ENCODE assay signal across 1 cellular context in the genomic region with DNA sequence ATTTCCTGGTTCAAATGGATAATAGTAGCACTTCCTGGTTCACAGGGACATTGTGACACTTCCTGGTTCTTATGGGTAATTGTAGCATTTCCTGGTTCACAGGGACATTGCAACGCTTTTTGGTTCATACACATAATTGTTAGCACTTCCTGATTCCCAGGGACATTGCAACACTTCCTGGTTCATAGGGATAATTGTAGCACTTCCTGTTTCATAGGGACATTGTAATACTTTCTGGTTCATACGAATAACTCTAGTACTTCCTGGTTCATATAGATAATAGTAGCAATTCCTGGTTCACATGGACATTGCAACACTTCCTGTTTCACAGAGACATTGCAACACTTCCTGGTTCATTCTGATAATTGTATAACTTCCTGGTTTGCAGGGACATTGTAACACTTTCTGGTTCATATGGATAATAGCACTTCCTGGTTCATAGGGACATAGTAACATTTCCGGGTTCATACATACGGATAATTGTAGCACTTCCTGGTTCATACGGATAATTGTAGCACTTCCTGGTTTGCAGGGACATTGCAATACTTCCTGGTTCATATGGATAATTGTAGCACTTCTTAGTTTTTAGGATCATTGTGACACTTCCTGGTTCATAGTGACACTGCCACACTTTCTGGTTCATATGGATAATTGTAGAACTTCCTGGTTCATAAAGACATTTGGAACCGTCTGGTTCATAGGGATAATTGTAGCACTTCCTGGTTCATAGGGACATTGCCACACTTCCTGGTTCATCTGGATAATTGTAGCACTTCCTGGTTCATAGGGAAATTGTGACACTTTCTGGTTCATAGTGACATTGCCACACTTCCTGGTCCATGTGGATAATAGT.
A peak's percentile ranks its signal among the peaks of the same experiment; 100 is the strongest.
TF ChIP-seq lines count a peak whose summit lies in the region.

No MANE protein-coding gene starts in this region.

TF ChIP-seq in GM12878, 131 proteins besides CTCF, POLR2A, EP300 and RAD21 (continued from another document):
- TF ChIP-seq CHD2 (IDR thresholded peaks at IDR 0.05; ENCODE audit: borderline replicate concordance, low read depth, low read length) (no peak), GABPA (IDR thresholded peaks at IDR 0.05; ENCODE audit: low read depth) (peak; percentile 76; the same call in 1 of the 2 replicates), CBX3 (IDR thresholded peaks at IDR 0.05; ENCODE audit: borderline replicate concordance, low read depth) (no peak), BMI1 (IDR thresholded peaks at IDR 0.05; ENCODE audit: borderline replicate concordance) (no peak), NFYA (IDR thresholded peaks at IDR 0.05; ENCODE audit: borderline replicate concordance, low read depth, low read length) (no peak), SPI1 (IDR thresholded peaks at IDR 0.05; ENCODE audit: borderline replicate concordance, insufficient read depth, low read depth, low read length) (peak; percentile 2; the same call in 1 of the 2 replicates), SREBF1 (IDR thresholded peaks at IDR 0.05; ENCODE audit: low read length) (no peak), ZNF622 (IDR thresholded peaks at IDR 0.05) (no peak), ZNF274 (IDR thresholded peaks at IDR 0.05; ENCODE audit: insufficient read depth, insufficient read length) (no peak), SMAD5 (IDR thresholded peaks at IDR 0.05; ENCODE audit: low read depth) (no peak), BACH1 (IDR thresholded peaks at IDR 0.05; ENCODE audit: borderline replicate concordance) (no peak), NFXL1 (IDR thresholded peaks at IDR 0.05; ENCODE audit: borderline replicate concordance) (no peak), RB1 (IDR thresholded peaks at IDR 0.05; ENCODE audit: borderline replicate concordance) (no peak), ESRRA (IDR thresholded peaks at IDR 0.05; ENCODE audit: low read length) (no peak), BRCA1 (IDR thresholded peaks at IDR 0.05; ENCODE audit: low read depth, low read length) (no peak), SMAD1 (IDR thresholded peaks at IDR 0.05; ENCODE audit: low read depth, partially characterized antibody) (no peak), KLF5 (IDR thresholded peaks at IDR 0.05; ENCODE audit: partially characterized antibody) (no peak)
- TF ChIP-seq, protein P1, sequence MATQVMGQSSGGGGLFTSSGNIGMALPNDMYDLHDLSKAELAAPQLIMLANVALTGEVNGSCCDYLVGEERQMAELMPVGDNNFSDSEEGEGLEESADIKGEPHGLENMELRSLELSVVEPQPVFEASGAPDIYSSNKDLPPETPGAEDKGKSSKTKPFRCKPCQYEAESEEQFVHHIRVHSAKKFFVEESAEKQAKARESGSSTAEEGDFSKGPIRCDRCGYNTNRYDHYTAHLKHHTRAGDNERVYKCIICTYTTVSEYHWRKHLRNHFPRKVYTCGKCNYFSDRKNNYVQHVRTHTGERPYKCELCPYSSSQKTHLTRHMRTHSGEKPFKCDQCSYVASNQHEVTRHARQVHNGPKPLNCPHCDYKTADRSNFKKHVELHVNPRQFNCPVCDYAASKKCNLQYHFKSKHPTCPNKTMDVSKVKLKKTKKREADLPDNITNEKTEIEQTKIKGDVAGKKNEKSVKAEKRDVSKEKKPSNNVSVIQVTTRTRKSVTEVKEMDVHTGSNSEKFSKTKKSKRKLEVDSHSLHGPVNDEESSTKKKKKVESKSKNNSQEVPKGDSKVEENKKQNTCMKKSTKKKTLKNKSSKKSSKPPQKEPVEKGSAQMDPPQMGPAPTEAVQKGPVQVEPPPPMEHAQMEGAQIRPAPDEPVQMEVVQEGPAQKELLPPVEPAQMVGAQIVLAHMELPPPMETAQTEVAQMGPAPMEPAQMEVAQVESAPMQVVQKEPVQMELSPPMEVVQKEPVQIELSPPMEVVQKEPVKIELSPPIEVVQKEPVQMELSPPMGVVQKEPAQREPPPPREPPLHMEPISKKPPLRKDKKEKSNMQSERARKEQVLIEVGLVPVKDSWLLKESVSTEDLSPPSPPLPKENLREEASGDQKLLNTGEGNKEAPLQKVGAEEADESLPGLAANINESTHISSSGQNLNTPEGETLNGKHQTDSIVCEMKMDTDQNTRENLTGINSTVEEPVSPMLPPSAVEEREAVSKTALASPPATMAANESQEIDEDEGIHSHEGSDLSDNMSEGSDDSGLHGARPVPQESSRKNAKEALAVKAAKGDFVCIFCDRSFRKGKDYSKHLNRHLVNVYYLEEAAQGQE (IDR thresholded peaks at IDR 0.05; ENCODE audit: low read depth, low read length) = no peak
- TF ChIP-seq, protein P2, sequence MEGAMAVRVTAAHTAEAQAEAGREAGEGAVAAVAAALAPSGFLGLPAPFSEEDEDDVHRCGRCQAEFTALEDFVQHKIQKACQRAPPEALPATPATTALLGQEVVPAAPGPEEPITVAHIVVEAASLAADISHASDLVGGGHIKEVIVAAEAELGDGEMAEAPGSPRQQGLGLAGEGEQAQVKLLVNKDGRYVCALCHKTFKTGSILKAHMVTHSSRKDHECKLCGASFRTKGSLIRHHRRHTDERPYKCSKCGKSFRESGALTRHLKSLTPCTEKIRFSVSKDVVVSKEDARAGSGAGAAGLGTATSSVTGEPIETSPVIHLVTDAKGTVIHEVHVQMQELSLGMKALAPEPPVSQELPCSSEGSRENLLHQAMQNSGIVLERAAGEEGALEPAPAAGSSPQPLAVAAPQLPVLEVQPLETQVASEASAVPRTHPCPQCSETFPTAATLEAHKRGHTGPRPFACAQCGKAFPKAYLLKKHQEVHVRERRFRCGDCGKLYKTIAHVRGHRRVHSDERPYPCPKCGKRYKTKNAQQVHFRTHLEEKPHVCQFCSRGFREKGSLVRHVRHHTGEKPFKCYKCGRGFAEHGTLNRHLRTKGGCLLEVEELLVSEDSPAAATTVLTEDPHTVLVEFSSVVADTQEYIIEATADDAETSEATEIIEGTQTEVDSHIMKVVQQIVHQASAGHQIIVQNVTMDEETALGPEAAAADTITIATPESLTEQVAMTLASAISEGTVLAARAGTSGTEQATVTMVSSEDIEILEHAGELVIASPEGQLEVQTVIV (IDR thresholded peaks at IDR 0.05; ENCODE audit: borderline replicate concordance, partially characterized antibody) = peak; percentile 40
- TF ChIP-seq, protein P3, sequence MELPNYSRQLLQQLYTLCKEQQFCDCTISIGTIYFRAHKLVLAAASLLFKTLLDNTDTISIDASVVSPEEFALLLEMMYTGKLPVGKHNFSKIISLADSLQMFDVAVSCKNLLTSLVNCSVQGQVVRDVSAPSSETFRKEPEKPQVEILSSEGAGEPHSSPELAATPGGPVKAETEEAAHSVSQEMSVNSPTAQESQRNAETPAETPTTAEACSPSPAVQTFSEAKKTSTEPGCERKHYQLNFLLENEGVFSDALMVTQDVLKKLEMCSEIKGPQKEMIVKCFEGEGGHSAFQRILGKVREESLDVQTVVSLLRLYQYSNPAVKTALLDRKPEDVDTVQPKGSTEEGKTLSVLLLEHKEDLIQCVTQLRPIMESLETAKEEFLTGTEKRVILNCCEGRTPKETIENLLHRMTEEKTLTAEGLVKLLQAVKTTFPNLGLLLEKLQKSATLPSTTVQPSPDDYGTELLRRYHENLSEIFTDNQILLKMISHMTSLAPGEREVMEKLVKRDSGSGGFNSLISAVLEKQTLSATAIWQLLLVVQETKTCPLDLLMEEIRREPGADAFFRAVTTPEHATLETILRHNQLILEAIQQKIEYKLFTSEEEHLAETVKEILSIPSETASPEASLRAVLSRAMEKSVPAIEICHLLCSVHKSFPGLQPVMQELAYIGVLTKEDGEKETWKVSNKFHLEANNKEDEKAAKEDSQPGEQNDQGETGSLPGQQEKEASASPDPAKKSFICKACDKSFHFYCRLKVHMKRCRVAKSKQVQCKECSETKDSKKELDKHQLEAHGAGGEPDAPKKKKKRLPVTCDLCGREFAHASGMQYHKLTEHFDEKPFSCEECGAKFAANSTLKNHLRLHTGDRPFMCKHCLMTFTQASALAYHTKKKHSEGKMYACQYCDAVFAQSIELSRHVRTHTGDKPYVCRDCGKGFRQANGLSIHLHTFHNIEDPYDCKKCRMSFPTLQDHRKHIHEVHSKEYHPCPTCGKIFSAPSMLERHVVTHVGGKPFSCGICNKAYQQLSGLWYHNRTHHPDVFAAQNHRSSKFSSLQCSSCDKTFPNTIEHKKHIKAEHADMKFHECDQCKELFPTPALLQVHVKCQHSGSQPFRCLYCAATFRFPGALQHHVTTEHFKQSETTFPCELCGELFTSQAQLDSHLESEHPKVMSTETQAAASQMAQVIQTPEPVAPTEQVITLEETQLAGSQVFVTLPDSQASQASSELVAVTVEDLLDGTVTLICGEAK (IDR thresholded peaks at IDR 0.05; ENCODE audit: borderline replicate concordance) = peak; percentile 75; the same call in 1 of the 2 replicates
- TF ChIP-seq, protein P4, sequence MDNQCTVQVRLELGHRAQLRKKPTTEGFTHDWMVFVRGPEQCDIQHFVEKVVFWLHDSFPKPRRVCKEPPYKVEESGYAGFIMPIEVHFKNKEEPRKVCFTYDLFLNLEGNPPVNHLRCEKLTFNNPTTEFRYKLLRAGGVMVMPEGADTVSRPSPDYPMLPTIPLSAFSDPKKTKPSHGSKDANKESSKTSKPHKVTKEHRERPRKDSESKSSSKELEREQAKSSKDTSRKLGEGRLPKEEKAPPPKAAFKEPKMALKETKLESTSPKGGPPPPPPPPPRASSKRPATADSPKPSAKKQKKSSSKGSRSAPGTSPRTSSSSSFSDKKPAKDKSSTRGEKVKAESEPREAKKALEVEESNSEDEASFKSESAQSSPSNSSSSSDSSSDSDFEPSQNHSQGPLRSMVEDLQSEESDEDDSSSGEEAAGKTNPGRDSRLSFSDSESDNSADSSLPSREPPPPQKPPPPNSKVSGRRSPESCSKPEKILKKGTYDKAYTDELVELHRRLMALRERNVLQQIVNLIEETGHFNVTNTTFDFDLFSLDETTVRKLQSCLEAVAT (IDR thresholded peaks at IDR 0.05) = 0 out of 2 replicates have a peak, but pooled peaks have one; percentile 29
